In the genomic region with DNA sequence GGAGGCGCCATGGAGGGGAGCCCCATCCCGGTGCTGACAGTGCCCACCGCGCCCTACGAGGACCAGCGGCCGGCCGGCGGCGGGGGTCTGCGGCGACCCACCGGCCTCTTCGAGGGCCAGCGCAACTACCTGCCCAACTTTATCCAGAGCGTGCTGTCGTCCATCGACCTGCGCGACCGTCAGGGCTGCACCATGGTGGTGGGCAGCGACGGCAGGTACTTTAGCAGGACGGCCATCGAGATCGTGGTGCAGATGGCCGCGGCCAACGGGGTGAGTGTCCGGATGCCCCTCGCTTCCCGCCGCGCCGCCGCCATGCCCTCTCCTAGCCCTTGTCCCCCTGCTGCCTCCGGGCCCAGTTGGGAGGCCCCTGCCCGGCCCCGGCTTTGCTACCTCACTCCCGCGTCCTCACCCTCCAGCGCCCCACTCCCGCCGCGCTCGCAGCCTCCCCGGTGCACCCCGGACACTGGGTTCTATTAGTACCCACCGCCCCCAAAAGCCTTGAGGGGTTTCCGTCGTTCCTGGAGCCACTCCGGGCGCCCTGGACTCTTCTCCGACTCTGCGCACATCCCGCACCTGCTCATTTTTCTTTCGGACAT, we compare ENCODE assay signal across 12 cellular contexts. TPM values are rescaled to one million over a fixed set of nuclear protein-coding genes. Genes with fewer than 3 reads are reported as not detected.
DNase-seq lines count a peak whose midpoint lies in the region; ATAC-seq and TF ChIP-seq lines count a peak whose summit lies in the region.
"Not testable (repeated sequence)": the region's sequence is repeated elsewhere in the genome, so short reads cannot be mapped to it uniquely, and the experiment has no call there.
"Had no signal": no experiment of that assay in that cellular context is flagged by ENCODE, and none has a peak within 500 bp of the region (broad histone marks: within the 10 kb centered on the region; RNA-seq: fewer than 3 reads in every experiment).

No MANE protein-coding gene starts in this region.

- not testable (repeated sequence) for H3K36me3 Mint-ChIP-seq in HFFc6 (ENCODE audit: low read depth); WTC11

- not testable (repeated sequence) for H3K9me3 ChIP-seq in colonic mucosa, heart left ventricle, lower lobe of right lung, ovary, stomach

- TF ChIP-seq CTCF in BJ (IDR thresholded peaks at IDR 0.05; ENCODE audit: insufficient read depth, low read depth, low read length); HFFc6 (IDR thresholded peaks at IDR 0.05); WTC11 (IDR thresholded peaks at IDR 0.05); colonic mucosa (IDR thresholded peaks at IDR 0.05); heart left ventricle (IDR thresholded peaks at IDR 0.05); lower lobe of right lung (IDR thresholded peaks at IDR 0.05); ovary (IDR thresholded peaks at IDR 0.05); stomach (IDR thresholded peaks at IDR 0.05): not testable (repeated sequence)

- peak overlapping the region; percentile 46 for H3K4me3 ChIP-seq in BJ (ENCODE audit: low read depth, low read length)
- peak overlapping the region; percentile 43 for H3K4me3 ChIP-seq in colonic mucosa
- peak overlapping the region; percentile 50 to 91 (median 75) for H3K4me3 ChIP-seq in heart left ventricle
- peak overlapping the region; percentile 57 for H3K4me3 ChIP-seq in lower lobe of right lung
- H3K4me3 ChIP-seq in ovary = peak overlapping the region; percentile 87
- H3K4me3 ChIP-seq in stomach = peak overlapping the region; percentile 67 to 78 (median 74)

- not testable (repeated sequence) for H3K9ac ChIP-seq in colonic mucosa (ENCODE audit: low read depth in 2 of 2, low read length in 2 of 2)

- not testable (repeated sequence) for H3K4me1 Mint-ChIP-seq in HFFc6 (ENCODE audit: low read depth); WTC11

- H3K27me3 ChIP-seq in BJ (ENCODE audit: control insufficient read depth, insufficient read depth, low read length); colonic mucosa; heart left ventricle; lower lobe of right lung (ENCODE audit: low read depth); ovary: not testable (repeated sequence)
- peaks cover 0 to 13% (median 0%) of the 10 kb centered on the region in 3 donors for H3K27me3 ChIP-seq in stomach

- DNase-seq in BJ (ENCODE audit: low read depth); HFFc6; colonic mucosa; lower lobe of right lung; stomach: not testable (repeated sequence)
- DNase-seq in WTC11 (ENCODE audit: low spot score) (peak; percentile 20), heart left ventricle (peak; percentile 30 to 67 (median 31)), ovary (peak in 4 of 5 donors; percentile 23 to 46 (median 32))

- ATAC-seq in WTC11 = peak; percentile 35
- peak in 3 of 4 donors; percentile 31 to 57 (median 33) for ATAC-seq in heart left ventricle
- ATAC-seq in lower lobe of right lung = peak; percentile 54 to 67

- intact Hi-C loops in colonic mucosa (cut with DNase I) (loop anchor here (10.0 kb wide), 1 partner anchor 148 kb away; no protein-coding TSS in a partner anchor), heart left ventricle (cut with DNase I) (loop anchor here in 5 of 10 donors (5.0 to 10.0 kb wide), 3 partner anchors 148 to 208 kb away; no protein-coding TSS in a partner anchor), ovary (cut with DNase I) (loop anchor here in 1 of 4 donors (5.0 kb wide), 1 partner anchor 150 kb away; no protein-coding TSS in a partner anchor)
- intact Hi-C loops in lower lobe of right lung (cut with DNase I); stomach (cut with DNase I; ENCODE audit: low total_unique reads): not testable (repeated sequence)

- H3K27me3 Mint-ChIP-seq in HFFc6 (ENCODE audit: insufficient read depth) = not testable (repeated sequence)
- peaks cover 81% of the 10 kb centered on the region for H3K27me3 Mint-ChIP-seq in WTC11 (ENCODE audit: low read depth)

- not testable (repeated sequence) for TF ChIP-seq POLR2A in heart left ventricle (IDR thresholded peaks at IDR 0.05); ovary (IDR thresholded peaks at IDR 0.05); stomach (IDR thresholded peaks at IDR 0.05)

- not testable (repeated sequence) for H3K27ac ChIP-seq in colonic mucosa
- peak overlapping the region; percentile 62 to 99 (median 92) for H3K27ac ChIP-seq in heart left ventricle
- H3K27ac ChIP-seq in lower lobe of right lung = peak overlapping the region; percentile 60
- peak overlapping the region in 1 of 2 donors; percentile 28 for H3K27ac ChIP-seq in ovary
- H3K27ac ChIP-seq in stomach = peak overlapping the region; percentile 50 to 91 (median 83)

- WGBS in heart left ventricle, 4 donors = 1 to 9% (median 5%) methylated on average over 21 to 51 of the region's 57 CpGs
- WGBS in ovary, 3 donors = 2 to 8% (median 6%) methylated on average over 26 to 51 of the region's 57 CpGs
- whole genome bisulfite sequencing in stomach, 5 donors = 3 to 28% (median 6%) methylated on average over 8 to 53 of the region's 57 CpGs; no CpG with 5 or more reads in 1 of the 5 donors

- not testable (repeated sequence) for H3K36me3 ChIP-seq in BJ (ENCODE audit: control insufficient read depth, insufficient read depth, low read length); colonic mucosa; heart left ventricle; lower lobe of right lung; ovary; stomach

- CTCF ChIA-PET in BJ (lab: Yijun Ruan, JAX); WTC11 (lab: Charles Lee): not testable (repeated sequence)

- H3K4me1 ChIP-seq in colonic mucosa; lower lobe of right lung; ovary (ENCODE audit: insufficient read depth); stomach: not testable (repeated sequence)
- H3K4me1 ChIP-seq in heart left ventricle = peaks cover 0 to 13% (median 0%) of the 10 kb centered on the region in 12 donors

- TF ChIP-seq EP300 in ovary (IDR thresholded peaks at IDR 0.05); stomach (IDR thresholded peaks at IDR 0.05): not testable (repeated sequence)

- POLR2A ChIA-PET in BJ (lab: Charles Lee); WTC11 (lab: Charles Lee): not testable (repeated sequence)

- H3K4me3 Mint-ChIP-seq in HFFc6 = 0 out of 2 replicates have a peak overlapping the region, but pooled peaks have one; percentile 37
- peak overlapping the region; percentile 56 for H3K4me3 Mint-ChIP-seq in WTC11

- H3K27ac Mint-ChIP-seq in HFFc6, WTC11: not testable (repeated sequence)

- not testable (repeated sequence) for H3K9me3 Mint-ChIP-seq in HFFc6, WTC11

RNA-seq across cellular contexts. Expression of gene PGM5, which starts 0.8 kb away (rescaled TPM):
- polyA plus RNA-seq in BJ (2011; rRNA removed) = 8.7 and 10.1 TPM in 2 replicates
- 5.9 and 14.2 TPM in 2 replicates for polyA minus RNA-seq in BJ (2011; rRNA and poly(A)+ RNA removed)
- under 1 TPM in 5 of 6 experiments, not detected in 1; 0.24 to 0.85 (median 0.35) TPM for total RNA-seq in HFFc6 (2021; fragmentation: NEBNext Ultra II Directional; extraction: Animal tissue kit (Norgen Biotek cat#: 25700))
- 0.11 to 0.16 TPM (median 0.13 TPM) in 3 replicates for total RNA-seq in WTC11 (2021)
- 10 to 100 TPM in 1 of 2 donors, 1 to 10 TPM in 1; 7.7 to 48.6 TPM for total RNA-seq in colonic mucosa
- 100 to 1,000 TPM; 144 to 228 (median 177) TPM for total RNA-seq in heart left ventricle
- polyA plus RNA-seq in heart left ventricle = 10 to 100 TPM; 41.4 to 81.7 TPM
- 26.3 TPM for total RNA-seq in lower lobe of right lung
- total RNA-seq in ovary = 10 to 100 TPM; 16.2 to 85.8 (median 28.5) TPM
- 100 to 1,000 TPM in 1 of 2 donors, 10 to 100 TPM in 1; 17.7 to 124 TPM for polyA plus RNA-seq in ovary
- total RNA-seq in stomach = 100 to 1,000 TPM in 3 of 5 donors, 10 to 100 TPM in 2; 33.9 to 145 (median 104) TPM
- 10 to 100 TPM; 10.6 to 51.7 (median 11.9) TPM for polyA plus RNA-seq in stomach
- total RNA-seq: A673; activated CD4-positive, alpha-beta memory T cell treated with anti-CD3 and anti-CD28 coated beads for 36 hours had no signal

RNA-seq across cellular contexts. Expression of gene FOXD4L3, which starts 54.5 kb away (rescaled TPM):
- polyA plus RNA-seq in BJ (2011; rRNA removed) (not detected in 2 replicates), heart left ventricle (not detected), ovary (not detected), stomach (not detected)
- not detected in 2 replicates for polyA minus RNA-seq in BJ (2011; rRNA and poly(A)+ RNA removed)
- total RNA-seq in HFFc6 (2021; fragmentation: NEBNext Ultra II Directional; extraction: Animal tissue kit (Norgen Biotek cat#: 25700)) = not detected
- total RNA-seq in WTC11 (2021) (not detected in 3 replicates), colonic mucosa (not detected), heart left ventricle (not detected), lower lobe of right lung (0.21 TPM), ovary (under 1 TPM in 1 of 7 donors, not detected in 6; 0.12 TPM), stomach (not detected)
- total RNA-seq: A673; activated CD4-positive, alpha-beta memory T cell treated with anti-CD3 and anti-CD28 coated beads for 36 hours; myocyte; subcutaneous adipose tissue had no signal
